1 cellular context compared by ENCODE assay signal in the genomic region with DNA sequence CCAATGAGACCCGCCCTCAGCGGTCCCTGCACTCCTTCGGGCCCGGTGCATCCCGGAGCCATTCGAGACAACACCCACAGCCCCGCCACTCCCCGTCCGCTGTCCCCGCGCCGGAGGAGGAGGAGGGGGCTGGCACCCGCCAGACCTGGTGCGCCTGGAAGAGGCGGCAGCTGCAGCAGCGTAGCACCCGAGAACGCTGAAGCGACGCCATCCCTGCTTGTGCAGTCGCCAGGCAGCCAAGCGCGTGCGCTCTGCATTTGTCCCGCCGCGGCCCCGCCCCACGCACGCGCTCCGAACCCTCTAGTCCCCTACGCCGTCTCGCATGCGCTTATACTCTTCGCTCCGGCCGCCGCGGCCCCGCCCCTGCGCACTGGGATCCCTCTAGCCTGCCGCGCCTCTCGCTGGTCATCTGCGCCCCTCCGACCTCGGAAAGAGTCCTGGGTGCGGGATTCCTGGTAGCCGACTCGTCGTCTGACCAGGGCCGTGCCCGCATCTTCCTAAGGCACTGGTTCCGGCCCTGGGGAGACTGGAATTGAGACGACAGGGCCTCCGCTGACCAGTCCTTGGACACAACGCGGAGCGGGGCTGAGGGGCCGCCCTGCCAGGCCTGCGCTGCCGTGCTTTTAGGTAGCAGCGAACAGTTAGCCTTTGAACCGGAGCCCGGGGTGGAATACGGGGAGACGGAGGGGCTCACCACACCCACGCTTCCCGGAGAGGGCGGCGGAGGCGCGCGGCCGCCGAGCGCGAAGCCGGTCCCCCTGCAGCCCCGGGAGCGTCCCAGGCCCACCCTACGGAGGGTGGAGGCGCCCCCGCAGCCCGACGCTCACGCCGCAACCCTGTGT.
A peak's percentile ranks its signal among the peaks of the same experiment; 100 is the strongest.
TF ChIP-seq lines count a peak whose summit lies in the region.

A gene with protein sequence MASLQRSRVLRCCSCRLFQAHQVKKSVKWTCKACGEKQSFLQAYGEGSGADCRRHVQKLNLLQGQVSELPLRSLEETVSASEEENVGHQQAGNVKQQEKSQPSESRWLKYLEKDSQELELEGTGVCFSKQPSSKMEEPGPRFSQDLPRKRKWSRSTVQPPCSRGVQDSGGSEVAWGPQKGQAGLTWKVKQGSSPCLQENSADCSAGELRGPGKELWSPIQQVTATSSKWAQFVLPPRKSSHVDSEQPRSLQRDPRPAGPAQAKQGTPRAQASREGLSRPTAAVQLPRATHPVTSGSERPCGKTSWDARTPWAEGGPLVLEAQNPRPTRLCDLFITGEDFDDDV (minus strand): TSS at position 232 of the 842 bp plus-strand sequence. CDS start 21 bp downstream, at position 211.

TF ChIP-seq in HepG2, 621 proteins besides CTCF, POLR2A, EP300 and RAD21 (continued from another document and continues in another):
- TF ChIP-seq, protein P1, sequence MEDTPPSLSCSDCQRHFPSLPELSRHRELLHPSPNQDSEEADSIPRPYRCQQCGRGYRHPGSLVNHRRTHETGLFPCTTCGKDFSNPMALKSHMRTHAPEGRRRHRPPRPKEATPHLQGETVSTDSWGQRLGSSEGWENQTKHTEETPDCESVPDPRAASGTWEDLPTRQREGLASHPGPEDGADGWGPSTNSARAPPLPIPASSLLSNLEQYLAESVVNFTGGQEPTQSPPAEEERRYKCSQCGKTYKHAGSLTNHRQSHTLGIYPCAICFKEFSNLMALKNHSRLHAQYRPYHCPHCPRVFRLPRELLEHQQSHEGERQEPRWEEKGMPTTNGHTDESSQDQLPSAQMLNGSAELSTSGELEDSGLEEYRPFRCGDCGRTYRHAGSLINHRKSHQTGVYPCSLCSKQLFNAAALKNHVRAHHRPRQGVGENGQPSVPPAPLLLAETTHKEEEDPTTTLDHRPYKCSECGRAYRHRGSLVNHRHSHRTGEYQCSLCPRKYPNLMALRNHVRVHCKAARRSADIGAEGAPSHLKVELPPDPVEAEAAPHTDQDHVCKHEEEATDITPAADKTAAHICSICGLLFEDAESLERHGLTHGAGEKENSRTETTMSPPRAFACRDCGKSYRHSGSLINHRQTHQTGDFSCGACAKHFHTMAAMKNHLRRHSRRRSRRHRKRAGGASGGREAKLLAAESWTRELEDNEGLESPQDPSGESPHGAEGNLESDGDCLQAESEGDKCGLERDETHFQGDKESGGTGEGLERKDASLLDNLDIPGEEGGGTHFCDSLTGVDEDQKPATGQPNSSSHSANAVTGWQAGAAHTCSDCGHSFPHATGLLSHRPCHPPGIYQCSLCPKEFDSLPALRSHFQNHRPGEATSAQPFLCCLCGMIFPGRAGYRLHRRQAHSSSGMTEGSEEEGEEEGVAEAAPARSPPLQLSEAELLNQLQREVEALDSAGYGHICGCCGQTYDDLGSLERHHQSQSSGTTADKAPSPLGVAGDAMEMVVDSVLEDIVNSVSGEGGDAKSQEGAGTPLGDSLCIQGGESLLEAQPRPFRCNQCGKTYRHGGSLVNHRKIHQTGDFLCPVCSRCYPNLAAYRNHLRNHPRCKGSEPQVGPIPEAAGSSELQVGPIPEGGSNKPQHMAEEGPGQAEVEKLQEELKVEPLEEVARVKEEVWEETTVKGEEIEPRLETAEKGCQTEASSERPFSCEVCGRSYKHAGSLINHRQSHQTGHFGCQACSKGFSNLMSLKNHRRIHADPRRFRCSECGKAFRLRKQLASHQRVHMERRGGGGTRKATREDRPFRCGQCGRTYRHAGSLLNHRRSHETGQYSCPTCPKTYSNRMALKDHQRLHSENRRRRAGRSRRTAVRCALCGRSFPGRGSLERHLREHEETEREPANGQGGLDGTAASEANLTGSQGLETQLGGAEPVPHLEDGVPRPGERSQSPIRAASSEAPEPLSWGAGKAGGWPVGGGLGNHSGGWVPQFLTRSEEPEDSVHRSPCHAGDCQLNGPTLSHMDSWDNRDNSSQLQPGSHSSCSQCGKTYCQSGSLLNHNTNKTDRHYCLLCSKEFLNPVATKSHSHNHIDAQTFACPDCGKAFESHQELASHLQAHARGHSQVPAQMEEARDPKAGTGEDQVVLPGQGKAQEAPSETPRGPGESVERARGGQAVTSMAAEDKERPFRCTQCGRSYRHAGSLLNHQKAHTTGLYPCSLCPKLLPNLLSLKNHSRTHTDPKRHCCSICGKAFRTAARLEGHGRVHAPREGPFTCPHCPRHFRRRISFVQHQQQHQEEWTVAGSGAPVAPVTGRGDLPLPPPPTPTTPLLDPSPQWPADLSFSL (CRISPR knock-in tag; IDR thresholded peaks at IDR 0.05) = no peak
- peak; percentile 58; the same call in 1 of the 2 replicates for TF ChIP-seq JUND (CRISPR knock-in tag; IDR thresholded peaks at IDR 0.05)
- 0 out of 2 replicates have a peak, but pooled peaks have one; percentile 15 for TF ChIP-seq ZNF33A (CRISPR knock-in tag; IDR thresholded peaks at IDR 0.05; ENCODE audit: borderline replicate concordance)
- TF ChIP-seq, protein P2, sequence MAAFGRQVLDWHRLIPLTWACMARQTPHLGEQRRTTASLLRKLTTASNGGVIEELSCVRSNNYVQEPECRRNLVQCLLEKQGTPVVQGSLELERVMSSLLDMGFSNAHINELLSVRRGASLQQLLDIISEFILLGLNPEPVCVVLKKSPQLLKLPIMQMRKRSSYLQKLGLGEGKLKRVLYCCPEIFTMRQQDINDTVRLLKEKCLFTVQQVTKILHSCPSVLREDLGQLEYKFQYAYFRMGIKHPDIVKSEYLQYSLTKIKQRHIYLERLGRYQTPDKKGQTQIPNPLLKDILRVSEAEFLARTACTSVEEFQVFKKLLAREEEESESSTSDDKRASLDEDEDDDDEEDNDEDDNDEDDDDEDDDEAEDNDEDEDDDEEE (CRISPR knock-in tag; IDR thresholded peaks at IDR 0.05) = peak; percentile 88
- TF ChIP-seq SATB2 (CRISPR knock-in tag; IDR thresholded peaks at IDR 0.05) = 0 out of 2 replicates have a peak, but pooled peaks have one; percentile 11
- TF ChIP-seq ATAD3A (CRISPR knock-in tag; IDR thresholded peaks at IDR 0.05) = no peak
- TF ChIP-seq MED8 (CRISPR knock-in tag; IDR thresholded peaks at IDR 0.05; ENCODE audit: insufficient replicate concordance) = peak; percentile 88
- TF ChIP-seq DPF2 (CRISPR knock-in tag; IDR thresholded peaks at IDR 0.05; ENCODE audit: borderline replicate concordance, low read depth) = no peak
- TF ChIP-seq, protein P3, sequence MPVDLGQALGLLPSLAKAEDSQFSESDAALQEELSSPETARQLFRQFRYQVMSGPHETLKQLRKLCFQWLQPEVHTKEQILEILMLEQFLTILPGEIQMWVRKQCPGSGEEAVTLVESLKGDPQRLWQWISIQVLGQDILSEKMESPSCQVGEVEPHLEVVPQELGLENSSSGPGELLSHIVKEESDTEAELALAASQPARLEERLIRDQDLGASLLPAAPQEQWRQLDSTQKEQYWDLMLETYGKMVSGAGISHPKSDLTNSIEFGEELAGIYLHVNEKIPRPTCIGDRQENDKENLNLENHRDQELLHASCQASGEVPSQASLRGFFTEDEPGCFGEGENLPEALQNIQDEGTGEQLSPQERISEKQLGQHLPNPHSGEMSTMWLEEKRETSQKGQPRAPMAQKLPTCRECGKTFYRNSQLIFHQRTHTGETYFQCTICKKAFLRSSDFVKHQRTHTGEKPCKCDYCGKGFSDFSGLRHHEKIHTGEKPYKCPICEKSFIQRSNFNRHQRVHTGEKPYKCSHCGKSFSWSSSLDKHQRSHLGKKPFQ (CRISPR knock-in tag; IDR thresholded peaks at IDR 0.05; ENCODE audit: insufficient replicate concordance) = peak; percentile 76
- TF ChIP-seq CBFB (CRISPR knock-in tag; IDR thresholded peaks at IDR 0.05) = peak; percentile 34; the same call in 1 of the 2 replicates
- TF ChIP-seq, protein P4, sequence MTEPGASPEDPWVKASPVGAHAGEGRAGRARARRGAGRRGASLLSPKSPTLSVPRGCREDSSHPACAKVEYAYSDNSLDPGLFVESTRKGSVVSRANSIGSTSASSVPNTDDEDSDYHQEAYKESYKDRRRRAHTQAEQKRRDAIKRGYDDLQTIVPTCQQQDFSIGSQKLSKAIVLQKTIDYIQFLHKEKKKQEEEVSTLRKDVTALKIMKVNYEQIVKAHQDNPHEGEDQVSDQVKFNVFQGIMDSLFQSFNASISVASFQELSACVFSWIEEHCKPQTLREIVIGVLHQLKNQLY (CRISPR knock-in tag; IDR thresholded peaks at IDR 0.05) = no peak; the same call in 1 of the 2 replicates
- peak; percentile 82; the same call in 1 of the 2 replicates for TF ChIP-seq POGZ (CRISPR knock-in tag; IDR thresholded peaks at IDR 0.05)
- no peak for TF ChIP-seq ZFP62 (CRISPR knock-in tag; IDR thresholded peaks at IDR 0.05)
- peak; percentile 96 for TF ChIP-seq NR2C2 (CRISPR knock-in tag; IDR thresholded peaks at IDR 0.05; ENCODE audit: borderline replicate concordance)
- TF ChIP-seq ZNF382 (CRISPR knock-in tag; IDR thresholded peaks at IDR 0.05; ENCODE audit: borderline replicate concordance) = no peak
- TF ChIP-seq XBP1 (CRISPR knock-in tag; IDR thresholded peaks at IDR 0.05) = no peak
- peak; percentile 88; the same call in 1 of the 2 replicates for TF ChIP-seq SNAI1 (CRISPR knock-in tag; IDR thresholded peaks at IDR 0.05; ENCODE audit: borderline replicate concordance)
- TF ChIP-seq, protein P5, sequence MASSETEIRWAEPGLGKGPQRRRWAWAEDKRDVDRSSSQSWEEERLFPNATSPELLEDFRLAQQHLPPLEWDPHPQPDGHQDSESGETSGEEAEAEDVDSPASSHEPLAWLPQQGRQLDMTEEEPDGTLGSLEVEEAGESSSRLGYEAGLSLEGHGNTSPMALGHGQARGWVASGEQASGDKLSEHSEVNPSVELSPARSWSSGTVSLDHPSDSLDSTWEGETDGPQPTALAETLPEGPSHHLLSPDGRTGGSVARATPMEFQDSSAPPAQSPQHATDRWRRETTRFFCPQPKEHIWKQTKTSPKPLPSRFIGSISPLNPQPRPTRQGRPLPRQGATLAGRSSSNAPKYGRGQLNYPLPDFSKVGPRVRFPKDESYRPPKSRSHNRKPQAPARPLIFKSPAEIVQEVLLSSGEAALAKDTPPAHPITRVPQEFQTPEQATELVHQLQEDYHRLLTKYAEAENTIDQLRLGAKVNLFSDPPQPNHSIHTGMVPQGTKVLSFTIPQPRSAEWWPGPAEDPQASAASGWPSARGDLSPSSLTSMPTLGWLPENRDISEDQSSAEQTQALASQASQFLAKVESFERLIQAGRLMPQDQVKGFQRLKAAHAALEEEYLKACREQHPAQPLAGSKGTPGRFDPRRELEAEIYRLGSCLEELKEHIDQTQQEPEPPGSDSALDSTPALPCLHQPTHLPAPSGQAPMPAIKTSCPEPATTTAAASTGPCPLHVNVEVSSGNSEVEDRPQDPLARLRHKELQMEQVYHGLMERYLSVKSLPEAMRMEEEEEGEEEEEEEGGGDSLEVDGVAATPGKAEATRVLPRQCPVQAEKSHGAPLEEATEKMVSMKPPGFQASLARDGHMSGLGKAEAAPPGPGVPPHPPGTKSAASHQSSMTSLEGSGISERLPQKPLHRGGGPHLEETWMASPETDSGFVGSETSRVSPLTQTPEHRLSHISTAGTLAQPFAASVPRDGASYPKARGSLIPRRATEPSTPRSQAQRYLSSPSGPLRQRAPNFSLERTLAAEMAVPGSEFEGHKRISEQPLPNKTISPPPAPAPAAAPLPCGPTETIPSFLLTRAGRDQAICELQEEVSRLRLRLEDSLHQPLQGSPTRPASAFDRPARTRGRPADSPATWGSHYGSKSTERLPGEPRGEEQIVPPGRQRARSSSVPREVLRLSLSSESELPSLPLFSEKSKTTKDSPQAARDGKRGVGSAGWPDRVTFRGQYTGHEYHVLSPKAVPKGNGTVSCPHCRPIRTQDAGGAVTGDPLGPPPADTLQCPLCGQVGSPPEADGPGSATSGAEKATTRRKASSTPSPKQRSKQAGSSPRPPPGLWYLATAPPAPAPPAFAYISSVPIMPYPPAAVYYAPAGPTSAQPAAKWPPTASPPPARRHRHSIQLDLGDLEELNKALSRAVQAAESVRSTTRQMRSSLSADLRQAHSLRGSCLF (CRISPR knock-in tag; IDR thresholded peaks at IDR 0.05; ENCODE audit: borderline replicate concordance) = no peak
- TF ChIP-seq, protein P6, sequence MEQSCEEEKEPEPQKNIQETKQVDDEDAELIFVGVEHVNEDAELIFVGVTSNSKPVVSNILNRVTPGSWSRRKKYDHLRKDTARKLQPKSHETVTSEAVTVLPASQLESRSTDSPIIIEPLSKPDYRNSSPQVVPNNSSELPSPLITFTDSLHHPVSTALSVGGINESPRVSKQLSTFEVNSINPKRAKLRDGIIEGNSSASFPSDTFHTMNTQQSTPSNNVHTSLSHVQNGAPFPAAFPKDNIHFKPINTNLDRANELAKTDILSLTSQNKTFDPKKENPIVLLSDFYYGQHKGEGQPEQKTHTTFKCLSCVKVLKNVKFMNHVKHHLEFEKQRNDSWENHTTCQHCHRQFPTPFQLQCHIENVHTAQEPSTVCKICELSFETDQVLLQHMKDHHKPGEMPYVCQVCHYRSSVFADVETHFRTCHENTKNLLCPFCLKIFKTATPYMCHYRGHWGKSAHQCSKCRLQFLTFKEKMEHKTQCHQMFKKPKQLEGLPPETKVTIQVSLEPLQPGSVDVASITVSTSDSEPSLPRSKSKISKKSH (CRISPR knock-in tag; IDR thresholded peaks at IDR 0.05; ENCODE audit: borderline replicate concordance) = peak; percentile 1; the same call in 1 of the 2 replicates
- no peak for TF ChIP-seq PRMT3 (CRISPR knock-in tag; IDR thresholded peaks at IDR 0.05; ENCODE audit: borderline replicate concordance, low read depth)
- TF ChIP-seq, protein P7, sequence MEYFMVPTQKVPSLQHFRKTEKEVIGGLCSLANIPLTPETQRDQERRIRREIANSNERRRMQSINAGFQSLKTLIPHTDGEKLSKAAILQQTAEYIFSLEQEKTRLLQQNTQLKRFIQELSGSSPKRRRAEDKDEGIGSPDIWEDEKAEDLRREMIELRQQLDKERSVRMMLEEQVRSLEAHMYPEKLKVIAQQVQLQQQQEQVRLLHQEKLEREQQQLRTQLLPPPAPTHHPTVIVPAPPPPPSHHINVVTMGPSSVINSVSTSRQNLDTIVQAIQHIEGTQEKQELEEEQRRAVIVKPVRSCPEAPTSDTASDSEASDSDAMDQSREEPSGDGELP (IDR thresholded peaks at IDR 0.05; ENCODE audit: borderline replicate concordance, low read depth) = peak; percentile 30; the same call in 1 of the 2 replicates
- TF ChIP-seq, protein P8, sequence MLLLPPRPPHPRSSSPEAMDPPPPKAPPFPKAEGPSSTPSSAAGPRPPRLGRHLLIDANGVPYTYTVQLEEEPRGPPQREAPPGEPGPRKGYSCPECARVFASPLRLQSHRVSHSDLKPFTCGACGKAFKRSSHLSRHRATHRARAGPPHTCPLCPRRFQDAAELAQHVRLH (CRISPR knock-in tag; IDR thresholded peaks at IDR 0.05; ENCODE audit: borderline replicate concordance, low read depth) = peak; percentile 35; the same call in 1 of the 2 replicates
- peak; percentile 36; the same call in 1 of the 2 replicates for TF ChIP-seq ZSCAN9 (CRISPR knock-in tag; IDR thresholded peaks at IDR 0.05; ENCODE audit: borderline replicate concordance)
- TF ChIP-seq ZNF10 (CRISPR knock-in tag; IDR thresholded peaks at IDR 0.05; ENCODE audit: borderline replicate concordance, low read depth) = no peak
- peak; percentile 87 for TF ChIP-seq ZNF747 (CRISPR knock-in tag; IDR thresholded peaks at IDR 0.05; ENCODE audit: borderline replicate concordance)
- TF ChIP-seq ZNF432 (CRISPR knock-in tag; IDR thresholded peaks at IDR 0.05; ENCODE audit: borderline replicate concordance) = no peak
- TF ChIP-seq MED13 (CRISPR knock-in tag; IDR thresholded peaks at IDR 0.05) = no peak; the same call in 1 of the 2 replicates
- TF ChIP-seq MXI1 (IDR thresholded peaks at IDR 0.05; ENCODE audit: borderline replicate concordance, low read depth, low read length) = peak; percentile 93; the same call in 2 of the 3 replicates
